Comparison of ENCODE assay signal across 26 cellular contexts in the genomic region with DNA sequence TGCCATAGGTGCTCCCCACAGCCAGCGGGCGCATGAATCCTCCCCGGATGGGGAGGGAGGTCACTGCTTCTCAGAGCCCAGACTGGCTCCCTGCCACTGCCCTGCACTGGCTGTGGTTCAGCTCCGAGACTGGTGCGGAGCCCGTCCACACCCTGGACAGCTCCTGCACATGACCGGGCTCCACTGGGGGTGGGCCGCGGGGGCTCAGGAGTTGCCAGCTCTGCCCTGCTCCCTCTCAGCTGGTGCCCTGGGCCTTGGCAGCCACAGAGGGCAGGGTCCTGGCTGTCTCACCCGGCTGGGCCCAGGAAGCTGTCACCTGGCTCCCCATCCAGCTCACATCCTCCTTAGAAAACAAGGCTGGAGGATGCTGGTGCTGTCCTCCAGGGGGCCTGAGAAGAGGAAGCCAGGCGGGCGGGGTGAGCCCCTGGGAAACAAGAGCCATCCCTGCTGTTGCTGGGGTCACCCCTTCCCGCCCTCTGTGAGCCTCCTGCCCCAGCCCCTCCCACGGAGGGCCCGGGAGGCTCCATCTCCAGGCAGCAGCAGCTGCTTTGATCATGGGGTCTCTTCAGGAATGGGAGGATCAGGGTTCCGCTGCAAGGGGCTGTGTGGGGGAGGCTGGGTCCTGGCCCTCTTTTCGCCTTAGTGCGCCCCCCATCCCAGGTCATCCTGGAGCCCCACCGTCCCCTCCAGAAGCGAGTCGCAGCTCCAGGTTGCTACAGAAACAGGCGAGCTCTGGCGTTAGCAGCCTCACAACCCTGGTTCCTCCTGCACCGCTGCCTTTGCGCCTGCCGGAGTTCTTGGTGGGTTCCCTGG.
A peak's percentile ranks its signal among the peaks of the same experiment; 100 is the strongest.
DNase-seq lines count a peak whose midpoint lies in the region; ATAC-seq and TF ChIP-seq lines count a peak whose summit lies in the region.
"Had no signal": no experiment of that assay in that cellular context is flagged by ENCODE, and none has a peak within 500 bp of the region (broad histone marks: within the 10 kb centered on the region; RNA-seq: fewer than 3 reads in every experiment).

No MANE protein-coding gene starts in this region.

- intact Hi-C loops in Panc1 (cut with micrococcal nuclease; ENCODE audit: unreplicated experiment) (no loop called here), left lung (cut with DNase I) (no loop called here), spleen (cut with DNase I; ENCODE audit: low total_unique reads) (no loop called here)

- H3K36me3 ChIP-seq in H7 (replicated peaks; ENCODE audit: control insufficient read depth, insufficient read depth, low read length) = no peaks in the 10 kb centered on the region
- no peaks in the 10 kb centered on the region for H3K36me3 ChIP-seq in Panc1 (ENCODE audit: control insufficient read depth, insufficient read depth, low read length)
- no peaks in the 10 kb centered on the region for H3K36me3 ChIP-seq in left lung
- no peaks in the 10 kb centered on the region for H3K36me3 ChIP-seq in spleen
- H3K36me3 ChIP-seq: cardiac muscle cell, heart left ventricle, upper lobe of left lung had no signal

- POLR2A ChIA-PET in Panc1 (lab: Charles Lee) = no interaction called here

- ATAC-seq in Panc1 (peak; percentile 30; the same call in 1 of the 2 replicates), left lung (no peak), foreskin keratinocyte (no peak), HG03280 (IDR thresholded peaks at IDR 0.05; ENCODE audit: unreplicated experiment) (no peak)
- ATAC-seq: activated naive CD4-positive, alpha-beta T cell treated with anti-CD3 and anti-CD28 coated beads, Interleukin-2, amount 50 U/mL, for 72 hours; esophagus mucosa; GM12878 had no signal

- DNase-seq in H7 (peak; percentile 82), Panc1 (ENCODE audit: low read depth, low spot score) (no peak), left lung (peak; percentile 22 to 62), spleen (peak; percentile 56), SW480 (ENCODE audit: low spot score) (no peak), foreskin keratinocyte (no peak)
- DNase-seq: activated CD4-positive, alpha-beta memory T cell treated with anti-CD3 and anti-CD28 coated beads, Interleukin-2, amount 10 ng/mL, durations not matched to agents 7 days and 5 days; activated CD4-positive, alpha-beta T cell treated with anti-CD3 and anti-CD28 coated beads for 1 hour; activated CD8-positive, alpha-beta memory T cell treated with anti-CD3 and anti-CD28 coated beads, Interleukin-2, amount 50 U/mL, for 48 hours; CD4-positive, alpha-beta memory T cell; cortex of kidney; EL; foreskin fibroblast; naive B cell; NCI-H1092 treated with DMSO at 0.1 percent for 48 hours; NCI-H187 treated with DMSO at 0.1 percent for 48 hours; NCI-H69; stimulated activated CD4-positive, alpha-beta T cell treated with anti-CD3 and anti-CD28 coated beads, Interleukin-12 subunit alpha, Interleukin-12 subunit beta, amount 100 ng/mL, for 4 hours; stimulated activated CD4-positive, alpha-beta T cell treated with anti-CD3 and anti-CD28 coated beads, Interleukin-4, amount 100 ng/mL, for 1 hour had no signal

- BruUV-seq in Panc1 (replicated peaks; lab: Mats Ljungman, UMichigan) = no TSS peak

- TF ChIP-seq CTCF in Panc1 (IDR thresholded peaks at IDR 0.05) = no peak
- no peak for TF ChIP-seq CTCF in left lung (IDR thresholded peaks at IDR 0.05)
- no peak for TF ChIP-seq CTCF in spleen (IDR thresholded peaks at IDR 0.05 in 8 of 11, conservative IDR thresholded peaks at IDR 0.05 in 3 of 11)
- TF ChIP-seq CTCF in foreskin keratinocyte (conservative IDR thresholded peaks at IDR 0.05) = no peak

- H3K27me3 ChIP-seq in H7 (ENCODE audit: control insufficient read depth, insufficient read depth, low read length) (no peaks in the 10 kb centered on the region), Panc1 (ENCODE audit: control insufficient read depth, insufficient read depth, low read length) (no peaks in the 10 kb centered on the region), left lung (peaks cover 11 to 87% of the 10 kb centered on the region in 2 donors), spleen (replicated peaks in 1 of 7) (peaks cover 0 to 81% (median 20%) of the 10 kb centered on the region in 7 donors), foreskin keratinocyte (peaks cover 6% of the 10 kb centered on the region)

- in situ Hi-C loops in Panc1 (cut with HindIII; ENCODE audit: low pct_unique_long_range_greater_than_20kb, low sequenced_read_pairs) = no loop called here

- TF ChIP-seq POLR2A in spleen (IDR thresholded peaks at IDR 0.05) = no peak

- WGBS in spleen, 5 donors = 53 to 64% (median 55%) methylated on average over 10 to 26 of the region's 26 CpGs

- H3K4me3 ChIP-seq in H7 (ENCODE audit: insufficient read depth, low read depth, low read length) (no peak overlapping the region), Panc1 (ENCODE audit: low read depth in 2 of 2, low read length in 2 of 2) (no peak overlapping the region), left lung (no peak overlapping the region), spleen (no peak overlapping the region)
- H3K4me3 ChIP-seq: cardiac muscle cell, GM12878, heart left ventricle, upper lobe of left lung had no signal

- H3K27ac ChIP-seq in Panc1 (ENCODE audit: low read length) (no peak overlapping the region), left lung (no peak overlapping the region), spleen (no peak overlapping the region), foreskin keratinocyte (no peak overlapping the region)
- H3K27ac ChIP-seq: cardiac muscle cell, heart left ventricle, upper lobe of left lung had no signal

- no peaks in the 10 kb centered on the region for H3K4me1 ChIP-seq in Panc1 (ENCODE audit: control insufficient read depth, insufficient read depth, low read length)
- H3K4me1 ChIP-seq in left lung = no peaks in the 10 kb centered on the region
- no peaks in the 10 kb centered on the region for H3K4me1 ChIP-seq in spleen
- H3K4me1 ChIP-seq in foreskin keratinocyte = no peaks in the 10 kb centered on the region
- H3K4me1 ChIP-seq: heart left ventricle, upper lobe of left lung had no signal

- no peaks in the 10 kb centered on the region for H3K9me3 ChIP-seq in Panc1 (ENCODE audit: control insufficient read depth, insufficient read depth, low read depth, low read length)
- H3K9me3 ChIP-seq in left lung = peaks cover 0 to 4% of the 10 kb centered on the region in 2 donors
- H3K9me3 ChIP-seq in spleen = peaks cover 0 to 18% (median 16%) of the 10 kb centered on the region in 8 donors

- CTCF ChIA-PET in Panc1 (lab: Charles Lee) = no interaction called here

Comparison
In these comparisons a context has a peak if more than half of its experiments do, and no peak if none do; other contexts are left out.
1. DNase-seq: peak in H7 (single experiment), left lung (2 of 2) and spleen (single experiment); none in Panc1 (single experiment), SW480 (single experiment) and foreskin keratinocyte (0 of 2).